ENCODE assay signal across 8 cellular contexts in genomic region chr3:156825795-156826143, GRCh38. TPM values are rescaled to one million over a fixed set of nuclear protein-coding genes. Genes with fewer than 3 reads are reported as not detected.
A peak's percentile ranks its signal among the peaks of the same experiment; 100 is the strongest.
DNase-seq lines count a peak whose midpoint lies in the region; ATAC-seq and TF ChIP-seq lines count a peak whose summit lies in the region.

No MANE protein-coding gene starts in this region.

- DNase-seq in NCI-H146 treated with DMSO at 0.1 percent for 48 hours (lab: John Stamatoyannopoulos, UW; ENCODE audit: unreplicated experiment) (peak; percentile 86), NCI-H146 (lab: John Stamatoyannopoulos, UW) (no peak), RWPE1 (ENCODE audit: low spot score) (no peak), esophagus muscularis mucosa (ENCODE audit: extremely low spot score) (no peak), trophoblast cell (peak in 1 of 2 donors; percentile 56), hypothalamus (lab: John Stamatoyannopoulos, UW) (no peak), NCI-H774 (lab: John Stamatoyannopoulos, UW) (no peak)

- H3K9me3 ChIP-seq in esophagus muscularis mucosa (no peaks in the 10 kb centered on the region), trophoblast cell (ENCODE audit: insufficient read depth, low read depth, low read length) (no peaks in the 10 kb centered on the region)

- H2BK5ac ChIP-seq in trophoblast cell (ENCODE audit: low read depth, low read length, poor library complexity): peak overlapping the region; percentile 49

- H2BK120ac ChIP-seq in trophoblast cell (ENCODE audit: insufficient read depth, low read length, poor library complexity): peak overlapping the region; percentile 90

- POLR2A ChIA-PET in RWPE1 (lab: Yijun Ruan, JAX; ENCODE audit: low non-redundant PET): no interaction called here

- H3K4ac ChIP-seq in trophoblast cell (ENCODE audit: low read depth, low read length): peak overlapping the region; percentile 42

- H3K9ac ChIP-seq in trophoblast cell (ENCODE audit: low read length): peak overlapping the region; percentile 75

- H2AK5ac ChIP-seq in trophoblast cell (ENCODE audit: low read length): no peak overlapping the region

- TF ChIP-seq CTCF in RWPE1 (conservative IDR thresholded peaks at IDR 0.05; ENCODE audit: low read depth) (no peak), esophagus muscularis mucosa (IDR thresholded peaks at IDR 0.05) (no peak)

- peak overlapping the region; percentile 95 for H4K8ac ChIP-seq in trophoblast cell (ENCODE audit: low read depth, low read length)

- no peak for TF ChIP-seq POLR2A in esophagus muscularis mucosa (IDR thresholded peaks at IDR 0.05; ENCODE audit: low read depth)

- no peak for TF ChIP-seq EP300 in esophagus muscularis mucosa (IDR thresholded peaks at IDR 0.05)

- H4K12ac ChIP-seq in trophoblast cell (ENCODE audit: low read depth, low read length): peak overlapping the region; percentile 81

- H3K27ac ChIP-seq in RWPE1: peak overlapping the region; percentile 98
- peak overlapping the region; percentile 82 to 91 (median 87) for H3K27ac ChIP-seq in esophagus muscularis mucosa (replicated peaks in 1 of 4)
- H3K27ac ChIP-seq in trophoblast cell (ENCODE audit: low read depth, low read length): peak overlapping the region; percentile 81

- no peak overlapping the region for H3K23ac ChIP-seq in trophoblast cell (ENCODE audit: low read length)

- CTCF ChIA-PET in RWPE1 (lab: Yijun Ruan, JAX): interaction anchor here (0.6 kb wide), 1 partner anchor 15 kb away, joined by 3 read pairs; no protein-coding TSS in a partner anchor

- peak overlapping the region; percentile 91 for H4K91ac ChIP-seq in trophoblast cell (ENCODE audit: low read depth, low read length)

- H3K27me3 ChIP-seq in esophagus muscularis mucosa (no peaks in the 10 kb centered on the region), trophoblast cell (ENCODE audit: insufficient read depth, low read length) (no peaks in the 10 kb centered on the region)

- peak overlapping the region; percentile 71 for H3K4me2 ChIP-seq in trophoblast cell (ENCODE audit: low read length)

- ATAC-seq in HG02759 (IDR thresholded peaks at IDR 0.05; ENCODE audit: unreplicated experiment): peak; percentile 58

- peaks cover 9% of the 10 kb centered on the region for H3K79me1 ChIP-seq in trophoblast cell (ENCODE audit: low read length)

- WGBS in esophagus muscularis mucosa: 9% methylated on average over 8 of the region's 8 CpGs
- no CpG with 5 or more reads among the region's 8 CpGs for WGBS in trophoblast cell (ENCODE audit: extremely low coverage, insufficient coverage, insufficient read length)

- no peaks in the 10 kb centered on the region for H3K79me2 ChIP-seq in trophoblast cell (ENCODE audit: control insufficient read depth, insufficient read depth, low read length, poor library complexity)

- peak overlapping the region; percentile 83 for H3K14ac ChIP-seq in trophoblast cell (ENCODE audit: low read length)

- peak overlapping the region; percentile 10 for H2BK12ac ChIP-seq in trophoblast cell (ENCODE audit: low read length)

- peak overlapping the region; percentile 77 for H3K18ac ChIP-seq in trophoblast cell (ENCODE audit: low read length)

- intact Hi-C loops in esophagus muscularis mucosa (cut with DNase I): loop anchor here (5.0 to 10.0 kb wide), 2 partner anchors 257 to 271 kb away; partner anchors contain the start of gene SSR3

- peak overlapping the region; percentile 70 for H2AFZ ChIP-seq in trophoblast cell (ENCODE audit: insufficient read depth, low read length, poor library complexity)

- H3K4me3 ChIP-seq in esophagus muscularis mucosa (peak overlapping the region; percentile 67 to 79 (median 74)), trophoblast cell (ENCODE audit: low read depth, low read length) (peak overlapping the region; percentile 76)

- H3K4me1 ChIP-seq in esophagus muscularis mucosa (peaks cover 4 to 14% (median 9%) of the 10 kb centered on the region in 4 donors), trophoblast cell (ENCODE audit: control insufficient read depth in 1 of 2, insufficient read depth in 2 of 2, low read length in 2 of 2) (peaks cover 0 to 5% of the 10 kb centered on the region in 2 experiments)

- H3K36me3 ChIP-seq in esophagus muscularis mucosa: no peaks in the 10 kb centered on the region
- H3K36me3 ChIP-seq in trophoblast cell (ENCODE audit: control insufficient read depth in 1 of 2, insufficient read depth in 2 of 2, low read length in 2 of 2): no peaks in the 10 kb centered on the region

RNA-seq across cellular contexts. Expression of gene LEKR1, which starts 0.4 kb away (rescaled TPM):
- total RNA-seq in esophagus muscularis mucosa: 1 to 10 TPM in 1 of 4 donors, under 1 TPM in 2, not detected in 1; 0.11 to 1.2 (median 0.33) TPM
- 0.04 and 0.14 TPM in 2 replicates for polyA plus RNA-seq in trophoblast cell (2013)
